In genomic region chr17:30291571-30292489, GRCh38 we compare ENCODE assay signal across 8 cellular contexts.
DNase-seq lines count a peak whose midpoint lies in the region; ATAC-seq lines count a peak whose summit lies in the region.

TSS of gene BLMH (minus strand) at chr17:30291944. CDS start at chr17:30291819, 125 bp downstream.

- ATAC-seq in GM19023 (IDR thresholded peaks at IDR 0.05; ENCODE audit: unreplicated experiment) (peak; percentile 81), HG03342 (IDR thresholded peaks at IDR 0.05; ENCODE audit: unreplicated experiment) (peak; percentile 75)

- DNase-seq in AML-193 (lab: John Stamatoyannopoulos, UW) (peak; percentile 17 to 40), NOMO-1 treated with dmso at 0.1 percent for 144 hours (lab: John Stamatoyannopoulos, UW; ENCODE audit: unreplicated experiment) (peak; percentile 46), epidermal melanocyte (ENCODE audit: insufficient read length, low spot score) (peak; percentile 83), middle frontal gyrus (ENCODE audit: extremely low spot score, low spot score) (peak; percentile 38)
- peak; percentile 91 for DNase-seq in activated CD8-positive, alpha-beta memory T cell treated with anti-CD3 and anti-CD28 coated beads, Interleukin-2, amount 50 U/mL, for 48 hours
- DNase-seq in stimulated activated CD8-positive, alpha-beta memory T cell treated with anti-CD3 and anti-CD28 coated beads, Interleukin-2, amount 100 ng/mL, for 1 hour (ENCODE audit: low read depth in 2 of 2), result peak; percentile 63 to 71

Comparison
In these comparisons a context has a peak if more than half of its experiments do, and no peak if none do; other contexts are left out.
1. Peak in every context shown above with its lines: DNase-seq and ATAC-seq.
2. DNase-seq: peak in every context shown above with its lines; median percentile 91 in activated CD8-positive, alpha-beta memory T cell treated with anti-CD3 and anti-CD28 coated beads, Interleukin-2, amount 50 U/mL, for 48 hours; 83 in epidermal melanocyte; 67 in stimulated activated CD8-positive, alpha-beta memory T cell treated with anti-CD3 and anti-CD28 coated beads, Interleukin-2, amount 100 ng/mL, for 1 hour; 46 in NOMO-1 treated with dmso at 0.1 percent for 144 hours; 38 in middle frontal gyrus; 28 in AML-193.